Comparison of ENCODE assay signal across 19 cellular contexts in genomic region chr1:83883979-83884378, GRCh38.
"Had no signal": no experiment of that assay in that cellular context is flagged by ENCODE, and none has a peak within 500 bp of the region (broad histone marks: within the 10 kb centered on the region; RNA-seq: fewer than 3 reads in every experiment).

No MANE protein-coding gene starts in this region.

- H3K36me3 Mint-ChIP-seq: stimulated activated memory B cell treated with anti-CD40 and anti-IgM and Interleukin-4, amounts not matched to agents 10 μg/mL and 1 μg/mL and 100 μg/mL, for 72 hours had no signal

- H3K36me3 ChIP-seq: adrenal gland, colonic mucosa, lower lobe of right lung, pancreas had no signal

- H3K27ac Mint-ChIP-seq: activated CD4-positive, alpha-beta memory T cell treated with anti-CD3 and anti-CD28 coated beads, Interleukin-2, amount 10 ng/mL, durations not matched to agents 7 days and 5 days; activated CD4-positive, alpha-beta T cell treated with anti-CD3 and anti-CD28 coated beads for 36 hours; activated naive CD4-positive, alpha-beta T cell treated with anti-CD3 and anti-CD28 coated beads, Interleukin-2, amount 50 U/mL, for 24 hours; activated T-cell treated with anti-CD3 and anti-CD28 coated beads, Interleukin-2, amount 50 U/mL, for 24 hours; immature natural killer cell; stimulated activated memory B cell treated with anti-CD40 and anti-IgM and Interleukin-4, amounts not matched to agents 10 μg/mL and 1 μg/mL and 100 μg/mL, for 72 hours; T-helper 17 cell had no signal

- H3K27me3 ChIP-seq: adrenal gland, colonic mucosa, esophagus muscularis mucosa, heart left ventricle, pancreas had no signal

- ATAC-seq: activated CD4-positive, alpha-beta T cell treated with anti-CD3 and anti-CD28 coated beads for 36 hours; heart left ventricle; left cardiac atrium; pancreas; stimulated activated memory B cell treated with anti-CD40 and anti-IgM and Interleukin-4, amounts not matched to agents 10 μg/mL and 1 μg/mL and 100 μg/mL, for 72 hours; T-helper 17 cell had no signal

- H3K27ac ChIP-seq: adrenal gland, colonic mucosa, esophagus muscularis mucosa, heart left ventricle, lower lobe of right lung, pancreas, WERI-Rb-1 had no signal

- H3K4me1 ChIP-seq: adrenal gland, colonic mucosa, esophagus muscularis mucosa, heart left ventricle, lower lobe of right lung, pancreas had no signal

- H3K4me3 Mint-ChIP-seq: activated CD4-positive, alpha-beta memory T cell treated with anti-CD3 and anti-CD28 coated beads, Interleukin-2, amount 10 ng/mL, durations not matched to agents 7 days and 5 days; activated CD4-positive, alpha-beta T cell treated with anti-CD3 and anti-CD28 coated beads for 36 hours; activated naive CD4-positive, alpha-beta T cell treated with anti-CD3 and anti-CD28 coated beads, Interleukin-2, amount 50 U/mL, for 24 hours; activated T-cell treated with anti-CD3 and anti-CD28 coated beads, Interleukin-2, amount 50 U/mL, for 24 hours; immature natural killer cell; stimulated activated memory B cell treated with anti-CD40 and anti-IgM and Interleukin-4, amounts not matched to agents 10 μg/mL and 1 μg/mL and 100 μg/mL, for 72 hours; T-helper 17 cell had no signal

- DNase-seq: activated CD4-positive, alpha-beta memory T cell treated with anti-CD3 and anti-CD28 coated beads, Interleukin-2, amount 10 ng/mL, durations not matched to agents 7 days and 5 days; activated CD4-positive, alpha-beta T cell treated with anti-CD3 and anti-CD28 coated beads for 36 hours; activated effector memory CD4-positive, alpha-beta T cell treated with anti-CD3 and anti-CD28 coated beads, Interleukin-2, amount 50 U/mL, for 16 hours; activated T-cell treated with anti-CD3 and anti-CD28 coated beads, Interleukin-2, amount 50 U/mL, for 24 hours; adrenal gland; central memory CD4-positive, alpha-beta T cell; colonic mucosa; foreskin fibroblast; heart left ventricle; immature natural killer cell; left cardiac atrium; lower lobe of right lung; midbrain; pancreas; T-helper 17 cell; WERI-Rb-1 had no signal

- H3K27me3 Mint-ChIP-seq: T-helper 17 cell had no signal

- H3K9me3 ChIP-seq: adrenal gland, colonic mucosa, esophagus muscularis mucosa, heart left ventricle, lower lobe of right lung, pancreas had no signal

- H3K4me1 Mint-ChIP-seq: activated CD4-positive, alpha-beta memory T cell treated with anti-CD3 and anti-CD28 coated beads, Interleukin-2, amount 10 ng/mL, durations not matched to agents 7 days and 5 days; activated CD4-positive, alpha-beta T cell treated with anti-CD3 and anti-CD28 coated beads for 36 hours; activated naive CD4-positive, alpha-beta T cell treated with anti-CD3 and anti-CD28 coated beads, Interleukin-2, amount 50 U/mL, for 24 hours; immature natural killer cell; stimulated activated memory B cell treated with anti-CD40 and anti-IgM and Interleukin-4, amounts not matched to agents 10 μg/mL and 1 μg/mL and 100 μg/mL, for 72 hours; T-helper 17 cell had no signal

- H3K9me3 Mint-ChIP-seq: activated CD4-positive, alpha-beta memory T cell treated with anti-CD3 and anti-CD28 coated beads, Interleukin-2, amount 10 ng/mL, durations not matched to agents 7 days and 5 days had no signal

- H3K4me3 ChIP-seq: adrenal gland, colonic mucosa, esophagus muscularis mucosa, heart left ventricle, lower lobe of right lung, pancreas had no signal

- FAIRE-seq: pancreas had no signal
